Comparison of ENCODE assay signal across 10 cellular contexts in genomic region chr4:68906238-68907137, GRCh38. TPM values are rescaled to one million over a fixed set of nuclear protein-coding genes. Genes with fewer than 3 reads are reported as not detected.
DNase-seq lines count a peak whose midpoint lies in the region; ATAC-seq and TF ChIP-seq lines count a peak whose summit lies in the region.
"Had no signal": no experiment of that assay in that cellular context is flagged by ENCODE, and none has a peak within 500 bp of the region (broad histone marks: within the 10 kb centered on the region; RNA-seq: fewer than 3 reads in every experiment).

No MANE protein-coding gene starts in this region.

- TF ChIP-seq RAD21 in liver (IDR thresholded peaks at IDR 0.05) = peak in 1 of 2 donors; percentile 9

- H3K4me1 ChIP-seq in liver (ENCODE audit: control insufficient read depth in 4 of 4, insufficient read depth in 4 of 4, low read length in 3 of 4) (peaks cover 3 to 41% (median 29%) of the 10 kb centered on the region in 4 donors), tibial artery (peaks cover 0 to 7% (median 0%) of the 10 kb centered on the region in 4 donors)

- TF ChIP-seq CTCF in liver (IDR thresholded peaks at IDR 0.05; ENCODE audit: low read depth, low read length, missing input control) (no peak), tibial artery (IDR thresholded peaks at IDR 0.05) (no peak), omental fat pad (IDR thresholded peaks at IDR 0.05) (no peak)

- intact Hi-C loops in tibial artery (cut with DNase I; ENCODE audit: low total_unique reads) = no loop called here

- H3K27ac ChIP-seq in liver (ENCODE audit: low read depth in 1 of 2, low read length in 2 of 2) = peak overlapping the region; percentile 92 to 93
- H3K27ac ChIP-seq in tibial artery = no peak overlapping the region

- peak overlapping the region; percentile 83 to 92 for H3K9ac ChIP-seq in liver (ENCODE audit: low read depth in 1 of 2, low read length in 2 of 2)

- no peaks in the 10 kb centered on the region for H3K36me3 ChIP-seq in liver (ENCODE audit: control insufficient read depth in 4 of 4, insufficient read depth in 3 of 4, low read depth in 1 of 4, low read length in 3 of 4)
- H3K36me3 ChIP-seq in tibial artery = no peaks in the 10 kb centered on the region

- 59% methylated on average over 24 of the region's 24 CpGs for WGBS in liver

- ATAC-seq in omental fat pad (ENCODE audit: low FRiP score) = no peak

- no peaks in the 10 kb centered on the region for H3K27me3 ChIP-seq in liver (ENCODE audit: control insufficient read depth in 4 of 4, insufficient read depth in 4 of 4, low read length in 3 of 4)
- no peaks in the 10 kb centered on the region for H3K27me3 ChIP-seq in tibial artery

- H3K9me3 ChIP-seq in liver (ENCODE audit: control insufficient read depth in 4 of 4, low read length in 3 of 4) (no peaks in the 10 kb centered on the region), tibial artery (no peaks in the 10 kb centered on the region)

- peak overlapping the region; percentile 41 to 65 (median 55) for H3K4me3 ChIP-seq in liver (ENCODE audit: low read depth in 1 of 3, low read length in 3 of 3)
- peak overlapping the region; percentile 8 to 21 for H3K4me3 ChIP-seq in tibial artery

- DNase-seq in NCI-H146 (lab: John Stamatoyannopoulos, UW) (peak; percentile 69), ecto neural progenitor cell (ENCODE audit: low spot score) (peak; percentile 45), tibial artery (no peak), HPDE6-E6E7 (ENCODE audit: extremely low spot score) (no peak), omental fat pad (ENCODE audit: low spot score) (no peak)
- no peak for DNase-seq in activated CD4-positive, CD25-positive, alpha-beta regulatory T cell treated with anti-CD3 and anti-CD28 coated beads, Interleukin-2, amount 50 U/mL, for 72 hours
- DNase-seq: activated T-cell treated with anti-CD3 and anti-CD28 coated beads for 4 hours, NCI-H187 treated with DMSO at 0.1 percent for 48 hours had no signal

TF ChIP-seq in liver, 16 proteins besides CTCF, POLR2A, EP300 and RAD21:
- peak; percentile 29 for TF ChIP-seq YY1 (IDR thresholded peaks at IDR 0.05)
- TF ChIP-seq HNF4G (IDR thresholded peaks at IDR 0.05) = no peak
TF ChIP-seq in liver: peak in this region for 1.

RNA-seq across cellular contexts. Expression of gene UGT2A3, which starts 45.1 kb away (rescaled TPM):
- total RNA-seq in liver = 10 to 100 TPM; 16.3 to 41.4 TPM
- polyA plus RNA-seq in liver = 10 to 100 TPM; 17.5 to 38.9 TPM
- not detected for total RNA-seq in omental fat pad
- total RNA-seq: lung microvascular endothelial cell had no signal

Comparison
In these comparisons a context has a peak if more than half of its experiments do, and no peak if none do; other contexts are left out.
1. DNase-seq: peak in NCI-H146 (single experiment) and ecto neural progenitor cell (single experiment); none in tibial artery (0 of 2), activated CD4-positive, CD25-positive, alpha-beta regulatory T cell treated with anti-CD3 and anti-CD28 coated beads, Interleukin-2, amount 50 U/mL, for 72 hours (single experiment), HPDE6-E6E7 (single experiment) and omental fat pad (single experiment).
2. H3K27ac ChIP-seq: peak in liver (2 of 2); none in tibial artery (0 of 2).
3. RNA of gene UGT2A3, which starts 45.1 kb away (total RNA-seq): 16.3 to 41.4 TPM in liver; not detected in omental fat pad; every median in the first group is over 10 times any median in the second.